ENCODE assay signal across 8 cellular contexts in the genomic region with DNA sequence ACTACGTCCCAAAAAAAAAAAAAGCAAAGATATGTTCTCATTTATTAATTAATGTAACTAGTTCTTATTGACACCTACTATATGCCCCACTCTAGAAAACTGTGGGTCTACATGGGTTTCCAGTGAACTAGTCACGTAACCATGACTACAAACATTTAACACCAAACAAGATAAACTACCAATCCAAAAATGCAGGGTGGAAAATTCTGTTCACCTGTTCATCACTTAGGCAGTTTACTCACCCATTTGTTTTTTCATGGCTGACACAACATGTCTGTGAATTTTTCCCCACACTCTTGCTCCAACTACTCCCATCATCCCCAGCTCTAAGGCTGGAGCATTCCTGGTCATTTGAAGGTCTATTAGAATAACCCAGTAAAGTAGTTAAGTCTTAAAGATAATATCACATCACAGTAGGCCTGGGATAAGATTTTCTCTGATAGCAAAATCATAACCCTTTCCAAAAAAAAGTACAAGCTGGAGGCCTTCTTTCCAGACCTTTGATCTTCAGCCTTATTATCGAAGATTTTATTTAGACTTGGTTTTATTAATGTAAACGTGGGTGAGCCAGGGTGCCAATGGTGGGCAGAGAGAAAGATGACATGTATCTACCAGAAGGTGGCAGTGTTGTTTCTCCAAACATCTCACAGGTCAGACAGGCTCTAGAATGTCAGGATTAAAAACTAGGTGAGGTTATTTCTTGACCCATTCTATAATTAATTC.
DNase-seq lines count a peak whose midpoint lies in the region; ATAC-seq and TF ChIP-seq lines count a peak whose summit lies in the region.

No MANE protein-coding gene starts in this region.

- no peak for TF ChIP-seq EP300 in tibial nerve (IDR thresholded peaks at IDR 0.05)

- H3K27ac ChIP-seq in MM.1S (ENCODE audit: low read length) (no peak overlapping the region), RWPE2 (ENCODE audit: poor library complexity, severe bottlenecking) (no peak overlapping the region), coronary artery (no peak overlapping the region), liver (ENCODE audit: low read depth in 1 of 2, low read length in 2 of 2) (no peak overlapping the region), tibial nerve (no peak overlapping the region)

- TF ChIP-seq CTCF in MM.1S (IDR thresholded peaks at IDR 0.05; ENCODE audit: low read length) = peak; percentile 49
- TF ChIP-seq CTCF in RWPE2 (IDR thresholded peaks at IDR 0.05; ENCODE audit: poor library complexity, severe bottlenecking) = peak; percentile 93
- peak; percentile 53 for TF ChIP-seq CTCF in coronary artery (IDR thresholded peaks at IDR 0.05)
- TF ChIP-seq CTCF in liver (IDR thresholded peaks at IDR 0.05; ENCODE audit: low read depth, low read length, missing input control) = peak; percentile 85
- TF ChIP-seq CTCF in tibial nerve (IDR thresholded peaks at IDR 0.05) = peak; percentile 49 to 89 (median 78)

- H3K9ac ChIP-seq in MM.1S (ENCODE audit: low read length) = no peak overlapping the region
- H3K9ac ChIP-seq in liver (ENCODE audit: low read depth in 1 of 2, low read length in 2 of 2) = no peak overlapping the region

- no peaks in the 10 kb centered on the region for H3K9me2 ChIP-seq in MM.1S (replicated peaks; ENCODE audit: insufficient read depth, low read length)

- H3K79me2 ChIP-seq in MM.1S (ENCODE audit: low read length) = no peaks in the 10 kb centered on the region

- H3K4me1 ChIP-seq in MM.1S (ENCODE audit: low read length) (no peaks in the 10 kb centered on the region), RWPE2 (ENCODE audit: insufficient read depth, poor library complexity, severe bottlenecking) (no peaks in the 10 kb centered on the region), liver (ENCODE audit: control insufficient read depth in 4 of 4, insufficient read depth in 4 of 4, low read length in 3 of 4) (no peaks in the 10 kb centered on the region), tibial nerve (no peaks in the 10 kb centered on the region)

- no peaks in the 10 kb centered on the region for H3K36me3 Mint-ChIP-seq in activated T-helper 2 cell treated with anti-CD3 and anti-CD28 coated beads, Interferon-gamma antibody, Interleukin-2, Interleukin-4, amounts not matched to agents 10 μg/mL and 5 μg/mL and 100 μg/mL, durations not matched to agents 14 hours and 24 hours and 36 hours (ENCODE audit: low read depth)

- no peaks in the 10 kb centered on the region for H3K9me3 Mint-ChIP-seq in activated T-helper 2 cell treated with anti-CD3 and anti-CD28 coated beads, Interferon-gamma antibody, Interleukin-2, Interleukin-4, amounts not matched to agents 10 μg/mL and 5 μg/mL and 100 μg/mL, durations not matched to agents 14 hours and 24 hours and 36 hours

- no peak overlapping the region for H2AFZ ChIP-seq in MM.1S (ENCODE audit: low read length)

- H3K27me3 Mint-ChIP-seq in activated T-helper 2 cell treated with anti-CD3 and anti-CD28 coated beads, Interferon-gamma antibody, Interleukin-2, Interleukin-4, amounts not matched to agents 10 μg/mL and 5 μg/mL and 100 μg/mL, durations not matched to agents 14 hours and 24 hours and 36 hours (ENCODE audit: low read depth) = peaks cover 15% of the 10 kb centered on the region

- peak; percentile 89 for ATAC-seq in GM19467 (IDR thresholded peaks at IDR 0.05; ENCODE audit: unreplicated experiment)
- peak; percentile 91 for ATAC-seq in RWPE2 (ENCODE audit: low read depth)

- H3F3A ChIP-seq in MM.1S (ENCODE audit: insufficient read depth, low read length) = no peaks in the 10 kb centered on the region

- intact Hi-C loops in activated T-helper 2 cell treated with anti-CD3 and anti-CD28 coated beads, Interferon-gamma antibody, Interleukin-2, Interleukin-4, amounts not matched to agents 10 μg/mL and 5 μg/mL and 100 μg/mL, durations not matched to agents 14 hours and 24 hours and 36 hours (cut with micrococcal nuclease) = loop anchor here (1.0 to 5.0 kb wide), 3 partner anchors 317 to 450 kb away; a partner anchor contains a TSS

- no peak overlapping the region for H3K4me2 ChIP-seq in MM.1S (ENCODE audit: low read depth, low read length)

- H3K9me3 ChIP-seq in MM.1S (replicated peaks; ENCODE audit: insufficient read depth, low read length) = no peaks in the 10 kb centered on the region
- no peaks in the 10 kb centered on the region for H3K9me3 ChIP-seq in RWPE2 (ENCODE audit: severe bottlenecking)
- no peaks in the 10 kb centered on the region for H3K9me3 ChIP-seq in liver (ENCODE audit: control insufficient read depth in 4 of 4, low read length in 3 of 4)
- H3K9me3 ChIP-seq in tibial nerve = no peaks in the 10 kb centered on the region

- H3K4me3 Mint-ChIP-seq in activated T-helper 2 cell treated with anti-CD3 and anti-CD28 coated beads, Interferon-gamma antibody, Interleukin-2, Interleukin-4, amounts not matched to agents 10 μg/mL and 5 μg/mL and 100 μg/mL, durations not matched to agents 14 hours and 24 hours and 36 hours (ENCODE audit: low read depth) = no peak overlapping the region

- 39% methylated on average over 4 of the region's 4 CpGs for WGBS in liver
- WGBS in tibial nerve, 2 donors = 42 to 45% methylated on average over 4 of the region's 4 CpGs

- H3K4me1 Mint-ChIP-seq in activated T-helper 2 cell treated with anti-CD3 and anti-CD28 coated beads, Interferon-gamma antibody, Interleukin-2, Interleukin-4, amounts not matched to agents 10 μg/mL and 5 μg/mL and 100 μg/mL, durations not matched to agents 14 hours and 24 hours and 36 hours (ENCODE audit: low read depth) = no peaks in the 10 kb centered on the region

- H3K36me3 ChIP-seq in MM.1S (replicated peaks; ENCODE audit: insufficient read depth, low read length) (no peaks in the 10 kb centered on the region), RWPE2 (ENCODE audit: low read depth) (no peaks in the 10 kb centered on the region), liver (ENCODE audit: control insufficient read depth in 4 of 4, insufficient read depth in 3 of 4, low read depth in 1 of 4, low read length in 3 of 4) (no peaks in the 10 kb centered on the region), tibial nerve (no peaks in the 10 kb centered on the region)

- no peak overlapping the region for H3K4me3 ChIP-seq in MM.1S (ENCODE audit: low read length)
- no peak overlapping the region for H3K4me3 ChIP-seq in RWPE2 (ENCODE audit: severe bottlenecking)
- H3K4me3 ChIP-seq in coronary artery = no peak overlapping the region
- no peak overlapping the region for H3K4me3 ChIP-seq in liver (ENCODE audit: low read depth in 1 of 3, low read length in 3 of 3)
- no peak overlapping the region for H3K4me3 ChIP-seq in tibial nerve

- no peaks in the 10 kb centered on the region for H4K20me1 ChIP-seq in MM.1S (ENCODE audit: insufficient read depth, low read length)

- TF ChIP-seq POLR2A in tibial nerve (IDR thresholded peaks at IDR 0.05) = no peak

- H3K27ac Mint-ChIP-seq in activated T-helper 2 cell treated with anti-CD3 and anti-CD28 coated beads, Interferon-gamma antibody, Interleukin-2, Interleukin-4, amounts not matched to agents 10 μg/mL and 5 μg/mL and 100 μg/mL, durations not matched to agents 14 hours and 24 hours and 36 hours = no peak overlapping the region

- peak; percentile 49 for DNase-seq in DMS53 treated with DMSO at 0.1 percent for 48 hours (lab: John Stamatoyannopoulos, UW; ENCODE audit: unreplicated experiment)
- peak; percentile 21 for DNase-seq in MM.1S
- DNase-seq in RWPE2 (ENCODE audit: low spot score) = no peak
- DNase-seq in coronary artery (ENCODE audit: low spot score) = no peak
- DNase-seq in tibial nerve (ENCODE audit: low spot score in 2 of 2) = peak in 1 of 2 donors; percentile 10
- no peak for DNase-seq in activated T-helper 2 cell treated with anti-CD3 and anti-CD28 coated beads, Interferon-gamma antibody, Interleukin-2, Interleukin-4, amounts not matched to agents 10 μg/mL and 5 μg/mL and 100 μg/mL, durations not matched to agents 14 hours and 24 hours and 36 hours (ENCODE audit: low spot score)

- TF ChIP-seq RAD21 in liver (IDR thresholded peaks at IDR 0.05) = peak; percentile 96 to 97

- H3K27me3 ChIP-seq in MM.1S (replicated peaks; ENCODE audit: insufficient read depth, low read length) = no peaks in the 10 kb centered on the region
- no peaks in the 10 kb centered on the region for H3K27me3 ChIP-seq in RWPE2 (ENCODE audit: insufficient read depth, poor library complexity, severe bottlenecking)
- no peaks in the 10 kb centered on the region for H3K27me3 ChIP-seq in liver (ENCODE audit: control insufficient read depth in 4 of 4, insufficient read depth in 4 of 4, low read length in 3 of 4)
- H3K27me3 ChIP-seq in tibial nerve = no peaks in the 10 kb centered on the region

TF ChIP-seq in liver, 16 proteins besides CTCF, POLR2A, EP300 and RAD21:
- TF ChIP-seq, protein P1, sequence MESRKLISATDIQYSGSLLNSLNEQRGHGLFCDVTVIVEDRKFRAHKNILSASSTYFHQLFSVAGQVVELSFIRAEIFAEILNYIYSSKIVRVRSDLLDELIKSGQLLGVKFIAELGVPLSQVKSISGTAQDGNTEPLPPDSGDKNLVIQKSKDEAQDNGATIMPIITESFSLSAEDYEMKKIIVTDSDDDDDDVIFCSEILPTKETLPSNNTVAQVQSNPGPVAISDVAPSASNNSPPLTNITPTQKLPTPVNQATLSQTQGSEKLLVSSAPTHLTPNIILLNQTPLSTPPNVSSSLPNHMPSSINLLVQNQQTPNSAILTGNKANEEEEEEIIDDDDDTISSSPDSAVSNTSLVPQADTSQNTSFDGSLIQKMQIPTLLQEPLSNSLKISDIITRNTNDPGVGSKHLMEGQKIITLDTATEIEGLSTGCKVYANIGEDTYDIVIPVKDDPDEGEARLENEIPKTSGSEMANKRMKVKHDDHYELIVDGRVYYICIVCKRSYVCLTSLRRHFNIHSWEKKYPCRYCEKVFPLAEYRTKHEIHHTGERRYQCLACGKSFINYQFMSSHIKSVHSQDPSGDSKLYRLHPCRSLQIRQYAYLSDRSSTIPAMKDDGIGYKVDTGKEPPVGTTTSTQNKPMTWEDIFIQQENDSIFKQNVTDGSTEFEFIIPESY (IDR thresholded peaks at IDR 0.05) = no peak
- TF ChIP-seq TAF1 (conservative IDR thresholded peaks at IDR 0.05) (no peak), NR2F2 (IDR thresholded peaks at IDR 0.05) (peak; percentile 53)
TF ChIP-seq in liver: peak in this region for 1.

Comparison
In these comparisons a context has a peak if more than half of its experiments do, and no peak if none do; other contexts are left out.
1. DNase-seq: peak in DMS53 treated with DMSO at 0.1 percent for 48 hours (single experiment) and MM.1S (single experiment); none in RWPE2 (single experiment), coronary artery (single experiment) and activated T-helper 2 cell treated with anti-CD3 and anti-CD28 coated beads, Interferon-gamma antibody, Interleukin-2, Interleukin-4, amounts not matched to agents 10 μg/mL and 5 μg/mL and 100 μg/mL, durations not matched to agents 14 hours and 24 hours and 36 hours (single experiment).
2. Peak in every context shown above with its lines, with median percentiles within 50 percentile points of each other: CTCF ChIP-seq.